In genomic region chr10:44065788-44066075, GRCh38 we compare ENCODE assay signal across 13 cellular contexts.
"Had no signal": no experiment of that assay in that cellular context is flagged by ENCODE, and none has a peak within 500 bp of the region (broad histone marks: within the 10 kb centered on the region; RNA-seq: fewer than 3 reads in every experiment).

No MANE protein-coding gene starts in this region.

- H3K4me1 ChIP-seq: thyroid gland had no signal

- ATAC-seq: activated CD4-positive, CD25-positive, alpha-beta regulatory T cell treated with anti-CD3 and anti-CD28 coated beads, Interleukin-2, amount 50 U/mL, for 24 hours had no signal

- H3K27ac ChIP-seq: left lung, thyroid gland had no signal

- H3K9me3 ChIP-seq: left lung, thyroid gland had no signal

- DNase-seq: activated CD4-positive, alpha-beta T cell treated with anti-CD3 and anti-CD28 coated beads, Interleukin-2, amount 50 U/mL, for 1 hour; activated CD8-positive, alpha-beta memory T cell treated with anti-CD3 and anti-CD28 coated beads for 24 hours; activated naive CD8-positive, alpha-beta T cell treated with anti-CD3 and anti-CD28 coated beads, Interleukin-2, amount 10 ng/mL, durations not matched to agents 7 days and 5 days; endodermal cell; hippocampal formation; left lung; mesenchymal stem cell; natural killer cell; nucleus accumbens; stimulated activated CD4-positive, alpha-beta T cell treated with anti-CD3 and anti-CD28 coated beads, Interleukin-12 subunit alpha, Interleukin-12 subunit beta, amount 100 ng/mL, for 4 hours; stimulated activated CD4-positive, alpha-beta T cell treated with anti-CD3 and anti-CD28 coated beads, Interleukin-2, amount 100 ng/mL, for 24 hours; thyroid gland had no signal

- H3K27me3 ChIP-seq: left lung, thyroid gland had no signal

- H3K36me3 ChIP-seq: left lung, thyroid gland had no signal

- H3K4me3 ChIP-seq: left lung, thyroid gland had no signal
